15 cellular contexts compared by ENCODE assay signal in genomic region chr3:37147676-37148075, GRCh38.
"Had no signal": no experiment of that assay in that cellular context is flagged by ENCODE, and none has a peak within 500 bp of the region (broad histone marks: within the 10 kb centered on the region; RNA-seq: fewer than 3 reads in every experiment).

No MANE protein-coding gene starts in this region.

- H3K4me3 Mint-ChIP-seq: activated CD4-positive, alpha-beta T cell treated with anti-CD3 and anti-CD28 coated beads, Interleukin-2, amount 10 ng/mL, durations not matched to agents 24 days and 14 days; activated naive CD8-positive, alpha-beta T cell treated with anti-CD3 and anti-CD28 coated beads, Interleukin-2, amount 50 U/mL, for 24 hours; neural crest cell; WTC11 had no signal

- H3K9me3 ChIP-seq: pancreas, transverse colon had no signal

- H3K9me3 Mint-ChIP-seq: activated CD4-positive, alpha-beta T cell treated with anti-CD3 and anti-CD28 coated beads, Interleukin-2, amount 10 ng/mL, durations not matched to agents 24 days and 14 days; activated naive CD8-positive, alpha-beta T cell treated with anti-CD3 and anti-CD28 coated beads, Interleukin-2, amount 50 U/mL, for 24 hours; WTC11 had no signal

- H3K27ac Mint-ChIP-seq: activated CD4-positive, alpha-beta T cell treated with anti-CD3 and anti-CD28 coated beads, Interleukin-2, amount 10 ng/mL, durations not matched to agents 24 days and 14 days; activated naive CD8-positive, alpha-beta T cell treated with anti-CD3 and anti-CD28 coated beads, Interleukin-2, amount 50 U/mL, for 24 hours; WTC11 had no signal

- H3K27me3 ChIP-seq: cardiac muscle cell, pancreas, transverse colon had no signal

- H3K4me3 ChIP-seq: cardiac muscle cell, pancreas, skin epidermis, transverse colon had no signal

- H3K27ac ChIP-seq: cardiac muscle cell, pancreas, transverse colon had no signal

- H3K36me3 ChIP-seq: pancreas had no signal

- ATAC-seq: activated naive CD8-positive, alpha-beta T cell treated with anti-CD3 and anti-CD28 coated beads, Interleukin-2, amount 50 U/mL, for 24 hours; left ventricle myocardium superior; pancreas; WTC11 had no signal

- H3K4me1 Mint-ChIP-seq: neural crest cell, WTC11 had no signal

- DNase-seq: activated CD4-positive, alpha-beta T cell treated with anti-CD3 and anti-CD28 coated beads, Interleukin-2, amount 10 ng/mL, durations not matched to agents 24 days and 14 days; activated CD8-positive, alpha-beta memory T cell treated with anti-CD3 and anti-CD28 coated beads for 24 hours; activated naive CD4-positive, alpha-beta T cell treated with Interleukin-2 at 50 U/mL for 16 hours; activated naive CD8-positive, alpha-beta T cell treated with anti-CD3 and anti-CD28 coated beads, Interleukin-2, amount 50 U/mL, for 24 hours; effector CD4-positive, alpha-beta T cell; left ventricle myocardium superior; pancreas; retina; substantia nigra; T-helper 9 cell; transverse colon had no signal

- H3K27me3 Mint-ChIP-seq: activated CD4-positive, alpha-beta T cell treated with anti-CD3 and anti-CD28 coated beads, Interleukin-2, amount 10 ng/mL, durations not matched to agents 24 days and 14 days; activated naive CD8-positive, alpha-beta T cell treated with anti-CD3 and anti-CD28 coated beads, Interleukin-2, amount 50 U/mL, for 24 hours had no signal
